Comparison of ENCODE assay signal across 8 cellular contexts in genomic region chr21:33300701-33301631, GRCh38. TPM values are rescaled to one million over a fixed set of nuclear protein-coding genes. Genes with fewer than 3 reads are reported as not detected.
DNase-seq lines count a peak whose midpoint lies in the region; ATAC-seq lines count a peak whose summit lies in the region.

No MANE protein-coding gene starts in this region.

- H3K27me3 Mint-ChIP-seq in activated naive CD4-positive, alpha-beta T cell treated with anti-CD3 and anti-CD28 coated beads, Interleukin-2, amount 10 ng/mL, durations not matched to agents 7 days and 5 days, result no peaks in the 10 kb centered on the region
- H3K27me3 Mint-ChIP-seq in activated CD4-positive, alpha-beta memory T cell treated with anti-CD3 and anti-CD28 coated beads, Interleukin-2, amount 10 ng/mL, durations not matched to agents 7 days and 5 days, result no peaks in the 10 kb centered on the region

- no peaks in the 10 kb centered on the region for H3K36me3 ChIP-seq in urinary bladder (ENCODE audit: insufficient read depth)

- H3K9me3 Mint-ChIP-seq in activated naive CD4-positive, alpha-beta T cell treated with anti-CD3 and anti-CD28 coated beads, Interleukin-2, amount 10 ng/mL, durations not matched to agents 7 days and 5 days, result peaks cover 2% of the 10 kb centered on the region
- no peaks in the 10 kb centered on the region for H3K9me3 Mint-ChIP-seq in activated CD4-positive, alpha-beta memory T cell treated with anti-CD3 and anti-CD28 coated beads, Interleukin-2, amount 10 ng/mL, durations not matched to agents 7 days and 5 days

- H3K4me1 ChIP-seq in urinary bladder (ENCODE audit: insufficient read depth), result no peaks in the 10 kb centered on the region

- H3K4me1 Mint-ChIP-seq in activated naive CD4-positive, alpha-beta T cell treated with anti-CD3 and anti-CD28 coated beads, Interleukin-2, amount 10 ng/mL, durations not matched to agents 7 days and 5 days, result peaks cover 57% of the 10 kb centered on the region
- peaks cover 45% of the 10 kb centered on the region for H3K4me1 Mint-ChIP-seq in activated CD4-positive, alpha-beta memory T cell treated with anti-CD3 and anti-CD28 coated beads, Interleukin-2, amount 10 ng/mL, durations not matched to agents 7 days and 5 days

- H3K36me3 Mint-ChIP-seq in activated naive CD4-positive, alpha-beta T cell treated with anti-CD3 and anti-CD28 coated beads, Interleukin-2, amount 10 ng/mL, durations not matched to agents 7 days and 5 days, result peaks cover 22% of the 10 kb centered on the region
- H3K36me3 Mint-ChIP-seq in activated CD4-positive, alpha-beta memory T cell treated with anti-CD3 and anti-CD28 coated beads, Interleukin-2, amount 10 ng/mL, durations not matched to agents 7 days and 5 days (ENCODE audit: low read depth), result peaks cover 22% of the 10 kb centered on the region

- ATAC-seq in GM19463 (IDR thresholded peaks at IDR 0.05; ENCODE audit: unreplicated experiment), result no peak
- no peak for ATAC-seq in HG02759 (IDR thresholded peaks at IDR 0.05; ENCODE audit: unreplicated experiment)
- ATAC-seq in HG03354 (IDR thresholded peaks at IDR 0.05; ENCODE audit: poor library complexity, severe bottlenecking, unreplicated experiment), result no peak

- peak overlapping the region; percentile 45 for H3K27ac ChIP-seq in urinary bladder (ENCODE audit: low read depth)

- POLR2A ChIA-PET in activated CD4-positive, alpha-beta memory T cell treated with anti-CD3 and anti-CD28 coated beads, Interleukin-2, amount 10 ng/mL, durations not matched to agents 7 days and 5 days (lab: Charles Lee), result interaction anchor here (0.8 to 1.6 kb wide), 4 partner anchors 11 to 24 kb away, joined by 3 to 4 read pairs (median 4); partner anchors contain the start of gene IFNAR1

- DNase-seq in activated naive CD4-positive, alpha-beta T cell treated with anti-CD3 and anti-CD28 coated beads, Interleukin-2, amount 10 ng/mL, durations not matched to agents 7 days and 5 days, result no peak
- no peak for DNase-seq in activated naive CD4-positive, alpha-beta T cell (lab: John Stamatoyannopoulos, UW)
- DNase-seq in activated CD4-positive, alpha-beta memory T cell treated with anti-CD3 and anti-CD28 coated beads, Interleukin-2, amount 10 ng/mL, durations not matched to agents 7 days and 5 days, result no peak
- peak; percentile 71 for DNase-seq in left kidney (ENCODE audit: low read depth, low spot score)

- CTCF ChIA-PET in activated naive CD4-positive, alpha-beta T cell treated with anti-CD3 and anti-CD28 coated beads, Interleukin-2, amount 10 ng/mL, durations not matched to agents 7 days and 5 days (lab: Charles Lee), result interaction anchor here (1.6 kb wide), 1 partner anchor 8 kb away, joined by 6 read pairs; no protein-coding TSS in a partner anchor
- CTCF ChIA-PET in activated CD4-positive, alpha-beta memory T cell treated with anti-CD3 and anti-CD28 coated beads, Interleukin-2, amount 10 ng/mL, durations not matched to agents 7 days and 5 days (lab: Charles Lee), result interaction anchor here (0.6 to 1.9 kb wide), 5 partner anchors 12 to 263 kb away, joined by 3 to 7 read pairs (median 3); no protein-coding TSS in a partner anchor

- WGBS in urinary bladder, result 32% methylated on average over 10 of the region's 10 CpGs

- peak overlapping the region; percentile 84 for H3K27ac Mint-ChIP-seq in activated naive CD4-positive, alpha-beta T cell treated with anti-CD3 and anti-CD28 coated beads, Interleukin-2, amount 10 ng/mL, durations not matched to agents 7 days and 5 days
- H3K27ac Mint-ChIP-seq in activated CD4-positive, alpha-beta memory T cell treated with anti-CD3 and anti-CD28 coated beads, Interleukin-2, amount 10 ng/mL, durations not matched to agents 7 days and 5 days, result peak overlapping the region; percentile 40

- no peak overlapping the region for H3K4me3 Mint-ChIP-seq in activated naive CD4-positive, alpha-beta T cell treated with anti-CD3 and anti-CD28 coated beads, Interleukin-2, amount 10 ng/mL, durations not matched to agents 7 days and 5 days
- no peak overlapping the region for H3K4me3 Mint-ChIP-seq in activated CD4-positive, alpha-beta memory T cell treated with anti-CD3 and anti-CD28 coated beads, Interleukin-2, amount 10 ng/mL, durations not matched to agents 7 days and 5 days

- H3K4me3 ChIP-seq in urinary bladder (ENCODE audit: low read depth, low read length), result no peak overlapping the region

RNA-seq across cellular contexts. Expression of gene IFNAR1, which starts 23.8 kb away (rescaled TPM):
- total RNA-seq in activated CD4-positive, alpha-beta memory T cell treated with anti-CD3 and anti-CD28 coated beads, Interleukin-2, amount 10 ng/mL, durations not matched to agents 7 days and 5 days, result 10 to 100 TPM; 38.6 to 39.3 TPM
- 41.7 TPM for total RNA-seq in urinary bladder
- polyA plus RNA-seq in urinary bladder, result 31.6 TPM

RNA-seq across cellular contexts. Expression of gene IL10RB, which starts 34.8 kb away (rescaled TPM):
- 10 to 100 TPM; 33.9 to 36.1 TPM for total RNA-seq in activated CD4-positive, alpha-beta memory T cell treated with anti-CD3 and anti-CD28 coated beads, Interleukin-2, amount 10 ng/mL, durations not matched to agents 7 days and 5 days
- total RNA-seq in urinary bladder, result 31.4 TPM
- 30.0 TPM for polyA plus RNA-seq in urinary bladder
